Comparison of ENCODE assay signal across 34 cellular contexts in genomic region chr18:23933407-23933806, GRCh38.
DNase-seq lines count a peak whose midpoint lies in the region; TF ChIP-seq lines count a peak whose summit lies in the region.
"Had no signal": no experiment of that assay in that cellular context is flagged by ENCODE, and none has a peak within 500 bp of the region (broad histone marks: within the 10 kb centered on the region; RNA-seq: fewer than 3 reads in every experiment).

No MANE protein-coding gene starts in this region.

- TF ChIP-seq CTCF in VCaP (conservative IDR thresholded peaks at IDR 0.05) (no peak), fibroblast of mammary gland (conservative IDR thresholded peaks at IDR 0.05; ENCODE audit: control insufficient read depth, insufficient read depth, low read depth, low read length) (no peak), esophagus muscularis mucosa (IDR thresholded peaks at IDR 0.05) (no peak)

- POLR2A ChIA-PET in activated CD4-positive, alpha-beta memory T cell treated with anti-CD3 and anti-CD28 coated beads, Interleukin-2, amount 10 ng/mL, durations not matched to agents 7 days and 5 days (lab: Charles Lee) = interaction anchor here (0.9 to 1.6 kb wide), 2 partner anchors 32 to 67 kb away, joined by 3 read pairs; no protein-coding TSS in a partner anchor
- POLR2A ChIA-PET in activated CD4-positive, alpha-beta memory T cell treated with anti-CD3 and anti-CD28 coated beads for 36 hours (lab: Charles Lee) = interaction anchor here (0.6 to 1.1 kb wide), 2 partner anchors 8 to 138 kb away, joined by 3 to 4 read pairs; no protein-coding TSS in a partner anchor

- peaks cover 2% of the 10 kb centered on the region for H3K27me3 Mint-ChIP-seq in activated CD4-positive, alpha-beta memory T cell treated with anti-CD3 and anti-CD28 coated beads, Interleukin-2, amount 10 ng/mL, durations not matched to agents 7 days and 5 days
- peaks cover under 1% of the 10 kb centered on the region for H3K27me3 Mint-ChIP-seq in activated CD4-positive, alpha-beta memory T cell treated with anti-CD3 and anti-CD28 coated beads for 36 hours
- H3K27me3 Mint-ChIP-seq: activated CD8-positive, alpha-beta T cell treated with anti-CD3 and anti-CD28 coated beads for 36 hours; activated T-helper 17 cell treated with anti-CD3 and anti-CD28 coated beads, Interleukin-2, amount 50 U/mL, for 72 hours; stimulated activated naive B cell treated with anti-CD40 and anti-IgM and Interleukin-4, amounts not matched to agents 10 μg/mL and 1 μg/mL and 100 μg/mL, for 72 hours; T-helper 17 cell had no signal

- CTCF ChIA-PET in activated CD4-positive, alpha-beta memory T cell treated with anti-CD3 and anti-CD28 coated beads, Interleukin-2, amount 10 ng/mL, durations not matched to agents 7 days and 5 days (lab: Charles Lee) = no interaction called here
- CTCF ChIA-PET in activated CD4-positive, alpha-beta memory T cell treated with anti-CD3 and anti-CD28 coated beads for 36 hours (lab: Charles Lee) = interaction anchor here (2.8 kb wide), 1 partner anchor 15 kb away, joined by 15 read pairs; no protein-coding TSS in a partner anchor

- peaks cover 0 to 13% (median 5%) of the 10 kb centered on the region in 4 donors for H3K4me1 ChIP-seq in esophagus muscularis mucosa
- H3K4me1 ChIP-seq: colonic mucosa had no signal

- WGBS in esophagus muscularis mucosa = 89% methylated on average over 1 of the region's 1 CpG

- peak overlapping the region; percentile 58; the same call in 1 of the 2 replicates for H3K27ac ChIP-seq in VCaP
- H3K27ac ChIP-seq in caudate nucleus (ENCODE audit: low read depth, low read length) = no peak overlapping the region
- no peak overlapping the region for H3K27ac ChIP-seq in esophagus muscularis mucosa (replicated peaks in 1 of 4)
- H3K27ac ChIP-seq: colonic mucosa, gastroesophageal sphincter, pancreas, PC-9, skin epidermis, upper lobe of left lung had no signal

- H3K9me3 Mint-ChIP-seq in activated CD4-positive, alpha-beta memory T cell treated with anti-CD3 and anti-CD28 coated beads, Interleukin-2, amount 10 ng/mL, durations not matched to agents 7 days and 5 days = peaks cover 4% of the 10 kb centered on the region
- H3K9me3 Mint-ChIP-seq in activated CD4-positive, alpha-beta memory T cell treated with anti-CD3 and anti-CD28 coated beads for 36 hours = no peaks in the 10 kb centered on the region
- H3K9me3 Mint-ChIP-seq: activated CD8-positive, alpha-beta T cell treated with anti-CD3 and anti-CD28 coated beads for 36 hours; activated naive CD4-positive, alpha-beta T cell treated with anti-CD3 and anti-CD28 coated beads, Interleukin-2, amount 10 ng/mL, durations not matched to agents 7 days and 5 days; activated T-helper 17 cell treated with anti-CD3 and anti-CD28 coated beads, Interleukin-2, amount 50 U/mL, for 72 hours; CD14-positive monocyte; stimulated activated naive B cell treated with anti-CD40 and anti-IgM and Interleukin-4, amounts not matched to agents 10 μg/mL and 1 μg/mL and 100 μg/mL, for 72 hours had no signal

- DNase-seq in activated CD4-positive, alpha-beta memory T cell treated with anti-CD3 and anti-CD28 coated beads, Interleukin-2, amount 10 ng/mL, durations not matched to agents 7 days and 5 days = no peak
- DNase-seq in activated CD4-positive, alpha-beta memory T cell treated with anti-CD3 and anti-CD28 coated beads for 36 hours = no peak
- peak; percentile 63 for DNase-seq in fibroblast of mammary gland (ENCODE audit: low read depth)
- peak; percentile 65 for DNase-seq in stromal cell of bone marrow (ENCODE audit: low read depth)
- no peak for DNase-seq in caudate nucleus (lab: John Stamatoyannopoulos, UW)
- no peak for DNase-seq in kidney tubule cell (ENCODE audit: low spot score)
- DNase-seq in esophagus muscularis mucosa (ENCODE audit: extremely low spot score) = no peak
- DNase-seq: 8988T; activated CD4-positive, CD25-positive, alpha-beta regulatory T cell treated with anti-CD3 and anti-CD28 coated beads, Interleukin-2, amount 50 U/mL, for 72 hours; activated CD8-positive, alpha-beta memory T cell treated with anti-CD3 and anti-CD28 coated beads, Interleukin-2, amount 50 U/mL, for 48 hours; activated CD8-positive, alpha-beta T cell treated with anti-CD3 and anti-CD28 coated beads for 36 hours; activated naive CD4-positive, alpha-beta T cell treated with anti-CD3 and anti-CD28 coated beads, Interleukin-2, amount 10 ng/mL, durations not matched to agents 7 days and 5 days; amniotic stem cell; colonic mucosa; DND-41; effector memory CD4-positive, alpha-beta T cell; H7; MG63; NCI-H1105; NCI-H187 treated with DMSO at 0.1 percent for 48 hours; NCI-H2171 treated with DMSO at 0.1 percent for 48 hours; NCI-H524; NK-92 treated with Interleukin-12 subunit alpha and Interleukin-12 subunit beta, amount 100 ng/mL, for 24 hours; pancreas; PC-9; stimulated activated naive B cell treated with anti-CD40 and anti-IgM and Interleukin-4, amounts not matched to agents 10 μg/mL and 1 μg/mL and 100 μg/mL, for 72 hours; T-helper 17 cell; upper lobe of left lung had no signal

- H3K27ac Mint-ChIP-seq in activated CD4-positive, alpha-beta memory T cell treated with anti-CD3 and anti-CD28 coated beads, Interleukin-2, amount 10 ng/mL, durations not matched to agents 7 days and 5 days = peak overlapping the region; percentile 45
- no peak overlapping the region for H3K27ac Mint-ChIP-seq in activated CD4-positive, alpha-beta memory T cell treated with anti-CD3 and anti-CD28 coated beads for 36 hours
- H3K27ac Mint-ChIP-seq: activated CD8-positive, alpha-beta T cell treated with anti-CD3 and anti-CD28 coated beads for 36 hours; activated T-helper 17 cell treated with anti-CD3 and anti-CD28 coated beads, Interleukin-2, amount 50 U/mL, for 72 hours; CD14-positive monocyte; stimulated activated naive B cell treated with anti-CD40 and anti-IgM and Interleukin-4, amounts not matched to agents 10 μg/mL and 1 μg/mL and 100 μg/mL, for 72 hours had no signal

- TF ChIP-seq POLR2A in esophagus muscularis mucosa (IDR thresholded peaks at IDR 0.05; ENCODE audit: low read depth) = no peak

- intact Hi-C loops in activated CD4-positive, alpha-beta memory T cell treated with anti-CD3 and anti-CD28 coated beads for 36 hours (cut with micrococcal nuclease) = no loop called here
- intact Hi-C loops in esophagus muscularis mucosa (cut with DNase I) = loop anchor here (5.0 kb wide), 1 partner anchor 144 kb away; no protein-coding TSS in a partner anchor

- H3K36me3 Mint-ChIP-seq in activated CD4-positive, alpha-beta memory T cell treated with anti-CD3 and anti-CD28 coated beads, Interleukin-2, amount 10 ng/mL, durations not matched to agents 7 days and 5 days (ENCODE audit: low read depth) = peaks cover 2% of the 10 kb centered on the region
- no peaks in the 10 kb centered on the region for H3K36me3 Mint-ChIP-seq in activated CD4-positive, alpha-beta memory T cell treated with anti-CD3 and anti-CD28 coated beads for 36 hours
- H3K36me3 Mint-ChIP-seq: CD14-positive monocyte; stimulated activated naive B cell treated with anti-CD40 and anti-IgM and Interleukin-4, amounts not matched to agents 10 μg/mL and 1 μg/mL and 100 μg/mL, for 72 hours had no signal

- H3K4me3 Mint-ChIP-seq in activated CD4-positive, alpha-beta memory T cell treated with anti-CD3 and anti-CD28 coated beads, Interleukin-2, amount 10 ng/mL, durations not matched to agents 7 days and 5 days = no peak overlapping the region
- no peak overlapping the region for H3K4me3 Mint-ChIP-seq in activated CD4-positive, alpha-beta memory T cell treated with anti-CD3 and anti-CD28 coated beads for 36 hours
- H3K4me3 Mint-ChIP-seq: activated CD8-positive, alpha-beta T cell treated with anti-CD3 and anti-CD28 coated beads for 36 hours; activated naive CD4-positive, alpha-beta T cell treated with anti-CD3 and anti-CD28 coated beads, Interleukin-2, amount 10 ng/mL, durations not matched to agents 7 days and 5 days; activated T-helper 17 cell treated with anti-CD3 and anti-CD28 coated beads, Interleukin-2, amount 50 U/mL, for 72 hours; CD14-positive monocyte; stimulated activated naive B cell treated with anti-CD40 and anti-IgM and Interleukin-4, amounts not matched to agents 10 μg/mL and 1 μg/mL and 100 μg/mL, for 72 hours; T-helper 17 cell had no signal

- peaks cover 65% of the 10 kb centered on the region for H3K4me1 Mint-ChIP-seq in activated CD4-positive, alpha-beta memory T cell treated with anti-CD3 and anti-CD28 coated beads, Interleukin-2, amount 10 ng/mL, durations not matched to agents 7 days and 5 days
- H3K4me1 Mint-ChIP-seq in activated CD4-positive, alpha-beta memory T cell treated with anti-CD3 and anti-CD28 coated beads for 36 hours (ENCODE audit: low read depth) = peaks cover 57% of the 10 kb centered on the region

- TF ChIP-seq EP300 in esophagus muscularis mucosa (IDR thresholded peaks at IDR 0.05) = no peak

- no peaks in the 10 kb centered on the region for H3K9me3 ChIP-seq in esophagus muscularis mucosa
- H3K9me3 ChIP-seq: colonic mucosa, gastroesophageal sphincter, MG63, pancreas, upper lobe of left lung had no signal

- peaks cover 0 to 16% (median 6%) of the 10 kb centered on the region in 4 donors for H3K36me3 ChIP-seq in esophagus muscularis mucosa
- H3K36me3 ChIP-seq: colonic mucosa, pancreas had no signal

- H3K4me3 ChIP-seq in fibroblast of mammary gland (ENCODE audit: control insufficient read depth, low read depth, low read length) (no peak overlapping the region), esophagus muscularis mucosa (no peak overlapping the region)
- H3K4me3 ChIP-seq: colonic mucosa, gastroesophageal sphincter, K562, MG63, pancreas, PC-9, skin epidermis, upper lobe of left lung had no signal

- no peaks in the 10 kb centered on the region for H3K27me3 ChIP-seq in esophagus muscularis mucosa
- H3K27me3 ChIP-seq: colonic mucosa, gastroesophageal sphincter, MG63, pancreas, upper lobe of left lung had no signal

Comparison
In these comparisons a context has a peak if more than half of its experiments do, and no peak if none do; other contexts are left out.
1. DNase-seq: peak in fibroblast of mammary gland (single experiment) and stromal cell of bone marrow (single experiment); none in activated CD4-positive, alpha-beta memory T cell treated with anti-CD3 and anti-CD28 coated beads, Interleukin-2, amount 10 ng/mL, durations not matched to agents 7 days and 5 days (single experiment), activated CD4-positive, alpha-beta memory T cell treated with anti-CD3 and anti-CD28 coated beads for 36 hours (single experiment), caudate nucleus (0 of 61), kidney tubule cell (single experiment) and esophagus muscularis mucosa (single experiment).